12 cellular contexts compared by ENCODE assay signal in genomic region chr2:178237488-178238143, GRCh38. TPM values are rescaled to one million over a fixed set of nuclear protein-coding genes. Genes with fewer than 3 reads are reported as not detected.
DNase-seq lines count a peak whose midpoint lies in the region; TF ChIP-seq lines count a peak whose summit lies in the region.
"Had no signal": no experiment of that assay in that cellular context is flagged by ENCODE, and none has a peak within 500 bp of the region (broad histone marks: within the 10 kb centered on the region; RNA-seq: fewer than 3 reads in every experiment).

No MANE protein-coding gene starts in this region.

- DNase-seq in GM23248: peak; percentile 17
- DNase-seq in MG63: peak; percentile 4
- DNase-seq in brain microvascular endothelial cell: peak; percentile 43
- DNase-seq in osteocyte (ENCODE audit: extremely low spot score, unreplicated experiment): no peak
- DNase-seq in hippocampal formation (lab: John Stamatoyannopoulos, UW): no peak
- no peak for DNase-seq in SHP77 (lab: John Stamatoyannopoulos, UW)
- DNase-seq in NCI-H146 (lab: John Stamatoyannopoulos, UW): no peak
- DNase-seq: CD8-positive, alpha-beta T cell; NCI-H1048; NCI-H1694; NCI-H2107; Right ventricle myocardium superior had no signal

- H3K36me3 ChIP-seq in GM23248 (ENCODE audit: low read depth) (no peaks in the 10 kb centered on the region), MG63 (no peaks in the 10 kb centered on the region), brain microvascular endothelial cell (replicated peaks) (no peaks in the 10 kb centered on the region)

- no peaks in the 10 kb centered on the region for H4K20me1 ChIP-seq in GM23248 (ENCODE audit: insufficient read depth)

- H3F3A ChIP-seq in GM23248 (ENCODE audit: insufficient read depth): peaks cover 52% of the 10 kb centered on the region

- H3K4me3 ChIP-seq in GM23248 (peak overlapping the region; percentile 7; the same call in 1 of the 2 replicates), MG63 (no peak overlapping the region), brain microvascular endothelial cell (ENCODE audit: low read depth, low read length) (no peak overlapping the region)

- no peaks in the 10 kb centered on the region for H3K9me3 ChIP-seq in GM23248 (ENCODE audit: low read depth)
- H3K9me3 ChIP-seq in MG63: no peaks in the 10 kb centered on the region

- TF ChIP-seq CTCF in brain microvascular endothelial cell (IDR thresholded peaks at IDR 0.05; ENCODE audit: low read depth, low read length, missing control alignments) (no peak), osteocyte (IDR thresholded peaks at IDR 0.05) (no peak)

- no peak overlapping the region for H3K4me3 Mint-ChIP-seq in osteocyte (ENCODE audit: unreplicated experiment)
- H3K4me3 Mint-ChIP-seq: CD8-positive, alpha-beta T cell had no signal

- 96 to 100% methylated on average over 1 of the region's 1 CpG for WGBS in GM23248 (ENCODE audit: low coverage in 1 of 2, low lambda C conversion rate in 2 of 2, missing lambda C conversion rate in 2 of 2), 2 experiments

- no peaks in the 10 kb centered on the region for H3K36me3 Mint-ChIP-seq in osteocyte (ENCODE audit: unreplicated experiment)
- H3K36me3 Mint-ChIP-seq: CD8-positive, alpha-beta T cell had no signal

- no peak overlapping the region for H3K9ac ChIP-seq in GM23248

- peaks cover 22% of the 10 kb centered on the region for H3K4me1 Mint-ChIP-seq in osteocyte (ENCODE audit: unreplicated experiment)

- peak overlapping the region; percentile 80 for H3K4me2 ChIP-seq in GM23248 (ENCODE audit: unreplicated experiment)

- no peaks in the 10 kb centered on the region for H3K9me2 ChIP-seq in GM23248 (ENCODE audit: insufficient read depth)

- 0 out of 2 replicates have a peak overlapping the region, but pooled peaks have one; percentile 28 for H2AFZ ChIP-seq in GM23248

- 0 out of 2 replicates have a peak, but pooled peaks cover 5% of the 10 kb centered on the region for H3K79me2 ChIP-seq in GM23248 (ENCODE audit: insufficient read depth)

- H3K27ac ChIP-seq in GM23248: no peak overlapping the region; the same call in none of the 2 replicates
- H3K27ac ChIP-seq in brain microvascular endothelial cell: peak overlapping the region; percentile 57

- H3K4me1 ChIP-seq in GM23248 (ENCODE audit: insufficient read depth): peaks cover 47% of the 10 kb centered on the region

- no peaks in the 10 kb centered on the region for H3K9me3 Mint-ChIP-seq in osteocyte (ENCODE audit: unreplicated experiment)
- H3K9me3 Mint-ChIP-seq: CD8-positive, alpha-beta T cell had no signal

- H3K27me3 ChIP-seq in GM23248 (replicated peaks; ENCODE audit: insufficient read depth) (no peaks in the 10 kb centered on the region), MG63 (no peaks in the 10 kb centered on the region), brain microvascular endothelial cell (replicated peaks) (no peaks in the 10 kb centered on the region)

- peak overlapping the region; percentile 24 for H3K27ac Mint-ChIP-seq in osteocyte (ENCODE audit: unreplicated experiment)
- H3K27ac Mint-ChIP-seq: CD8-positive, alpha-beta T cell had no signal

- in situ Hi-C loops in GM23248 (cut with MboI): no loop called here
- in situ Hi-C loops in brain microvascular endothelial cell (cut with HindIII; ENCODE audit: low pct_ligation_motif_present, low sequenced_read_pairs): no loop called here

- H3K27me3 Mint-ChIP-seq in osteocyte (ENCODE audit: unreplicated experiment): no peaks in the 10 kb centered on the region

RNA-seq across cellular contexts. Expression of gene OSBPL6, which starts 43.3 kb away (rescaled TPM):
- 6.3 and 8.9 TPM in 2 replicates for total RNA-seq in GM23248 (2014; rRNA removed; shearing (Covaris generic))
- polyA plus RNA-seq in GM23248 (2016; fragmentation: Nextera tagmentation; extraction: Ambion mirVana): 10.6 and 11.8 TPM in 2 replicates
- 2.1 and 3.3 TPM in 2 replicates for total RNA-seq in MG63 (2014; rRNA removed; shearing (Covaris generic); ENCODE audit: low replicate concordance)
- total RNA-seq in osteocyte: 3.7 and 3.9 TPM in 2 replicates

Comparison
In these comparisons a context has a peak if more than half of its experiments do, and no peak if none do; other contexts are left out.
1. DNase-seq: peak in GM23248 (single experiment), MG63 (single experiment) and brain microvascular endothelial cell (single experiment); none in osteocyte (single experiment), hippocampal formation (0 of 2), SHP77 (0 of 2) and NCI-H146 (single experiment).